8 cellular contexts compared by ENCODE assay signal in the genomic region with DNA sequence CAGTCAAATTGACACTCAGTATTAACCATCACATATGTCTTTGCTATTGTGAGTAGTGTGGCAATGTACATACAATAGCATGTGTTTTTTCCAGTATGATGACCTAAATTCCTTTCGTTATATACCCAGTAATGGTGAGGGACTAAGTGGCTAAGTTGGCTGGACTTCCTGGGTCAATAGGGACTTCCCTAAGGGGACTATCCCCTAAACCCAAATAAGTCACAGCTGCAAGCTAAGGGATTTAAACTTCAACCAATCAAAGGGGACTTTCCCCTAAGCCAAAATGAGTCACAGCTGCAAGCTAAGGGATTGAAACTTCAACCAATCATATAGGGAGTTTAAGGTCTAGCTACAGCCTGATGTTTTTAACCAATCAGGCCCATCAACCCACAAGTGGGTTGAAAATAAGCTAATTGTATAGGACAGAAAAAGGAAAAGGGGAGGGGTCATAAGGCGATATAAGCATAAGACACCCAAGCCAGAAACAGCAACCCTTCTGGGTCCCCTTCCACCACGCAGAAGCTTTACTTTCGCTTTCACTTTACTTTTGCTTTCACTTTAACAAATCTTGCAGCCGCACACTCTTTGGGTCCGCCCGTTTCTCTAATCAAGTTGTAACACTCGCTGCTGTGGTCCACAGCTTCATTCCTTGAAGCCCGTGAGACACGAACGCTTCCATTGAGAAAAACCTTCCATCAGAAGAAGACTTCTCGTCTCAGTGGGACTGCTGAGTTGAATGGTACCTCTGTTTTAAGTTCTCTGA.
DNase-seq lines count a peak whose midpoint lies in the region; ATAC-seq, FAIRE-seq and TF ChIP-seq lines count a peak whose summit lies in the region.

No MANE protein-coding gene starts in this region.

- intact Hi-C loops in tibial artery (cut with DNase I; ENCODE audit: low total_unique reads), result no loop called here

- H3K4me3 ChIP-seq in choroid plexus epithelial cell (ENCODE audit: low read depth, low read length) (peak overlapping the region; percentile 33), neural progenitor cell (no peak overlapping the region), tibial artery (peak overlapping the region; percentile 32 to 34)

- H3K9ac ChIP-seq in neural progenitor cell, result no peak overlapping the region

- no peak overlapping the region for H3K27ac Mint-ChIP-seq in neural progenitor cell

- H3K27me3 ChIP-seq in neural progenitor cell (no peaks in the 10 kb centered on the region), tibial artery (no peaks in the 10 kb centered on the region)

- ATAC-seq in HG02610 (IDR thresholded peaks at IDR 0.05; ENCODE audit: unreplicated experiment), result peak; percentile 93

- H3K27ac ChIP-seq in neural progenitor cell (no peak overlapping the region), tibial artery (no peak overlapping the region)

- no peaks in the 10 kb centered on the region for H3K4me1 Mint-ChIP-seq in neural progenitor cell

- peaks cover 2% of the 10 kb centered on the region for H3K27me3 Mint-ChIP-seq in neural progenitor cell (ENCODE audit: insufficient read depth, low read depth)

- H3K9me3 Mint-ChIP-seq in neural progenitor cell, result peaks cover 14% of the 10 kb centered on the region

- in situ Hi-C loops in G401 (cut with HindIII; ENCODE audit: low sequenced_read_pairs), result no loop called here

- DNase-seq in GM18507 (ENCODE audit: extremely low spot score, insufficient read length, low read depth) (no peak), NAMALWA (ENCODE audit: low spot score) (peak; percentile 59), choroid plexus epithelial cell (ENCODE audit: low read depth) (peak; percentile 37), neural progenitor cell (ENCODE audit: low spot score) (no peak), tibial artery (no peak), G401 (ENCODE audit: low spot score) (no peak)
- DNase-seq in activated CD4-positive, CD25-positive, alpha-beta regulatory T cell treated with anti-CD3 and anti-CD28 coated beads, Interleukin-2, amount 50 U/mL, for 16 hours (ENCODE audit: low read depth, low spot score), result peak; percentile 22

- no peaks in the 10 kb centered on the region for H3K79me2 ChIP-seq in neural progenitor cell (ENCODE audit: low read depth)

- no peaks in the 10 kb centered on the region for H4K20me1 ChIP-seq in neural progenitor cell (ENCODE audit: low read depth)

- no peaks in the 10 kb centered on the region for H3K4me1 ChIP-seq in neural progenitor cell
- H3K4me1 ChIP-seq in tibial artery, result no peaks in the 10 kb centered on the region

- no peak overlapping the region for H3K4me3 Mint-ChIP-seq in neural progenitor cell

- H3K9me3 ChIP-seq in neural progenitor cell (ENCODE audit: low read depth) (no peaks in the 10 kb centered on the region), tibial artery (peaks cover 0 to 11% (median 0%) of the 10 kb centered on the region in 3 donors)

- peak overlapping the region; percentile 17 for H2AFZ ChIP-seq in neural progenitor cell (replicated peaks)

- no peaks in the 10 kb centered on the region for H3K36me3 Mint-ChIP-seq in neural progenitor cell

- no peaks in the 10 kb centered on the region for H3F3A ChIP-seq in neural progenitor cell (ENCODE audit: low read depth)

- H3K36me3 ChIP-seq in neural progenitor cell (no peaks in the 10 kb centered on the region), tibial artery (no peaks in the 10 kb centered on the region)

- FAIRE-seq in GM18507 (lab: Jason Lieb, UNC), result peak; percentile 95

- no peak overlapping the region for H3K4me2 ChIP-seq in neural progenitor cell

- TF ChIP-seq CTCF in choroid plexus epithelial cell (conservative IDR thresholded peaks at IDR 0.05; ENCODE audit: low read depth, low read length) (no peak), neural progenitor cell (IDR thresholded peaks at IDR 0.05) (no peak), tibial artery (IDR thresholded peaks at IDR 0.05) (no peak)

Comparison
In these comparisons a context has a peak if more than half of its experiments do, and no peak if none do; other contexts are left out.
1. DNase-seq: peak in NAMALWA (single experiment), activated CD4-positive, CD25-positive, alpha-beta regulatory T cell treated with anti-CD3 and anti-CD28 coated beads, Interleukin-2, amount 50 U/mL, for 16 hours (single experiment) and choroid plexus epithelial cell (single experiment); none in GM18507 (single experiment), neural progenitor cell (single experiment), tibial artery (0 of 2) and G401 (single experiment).